In the genomic region with DNA sequence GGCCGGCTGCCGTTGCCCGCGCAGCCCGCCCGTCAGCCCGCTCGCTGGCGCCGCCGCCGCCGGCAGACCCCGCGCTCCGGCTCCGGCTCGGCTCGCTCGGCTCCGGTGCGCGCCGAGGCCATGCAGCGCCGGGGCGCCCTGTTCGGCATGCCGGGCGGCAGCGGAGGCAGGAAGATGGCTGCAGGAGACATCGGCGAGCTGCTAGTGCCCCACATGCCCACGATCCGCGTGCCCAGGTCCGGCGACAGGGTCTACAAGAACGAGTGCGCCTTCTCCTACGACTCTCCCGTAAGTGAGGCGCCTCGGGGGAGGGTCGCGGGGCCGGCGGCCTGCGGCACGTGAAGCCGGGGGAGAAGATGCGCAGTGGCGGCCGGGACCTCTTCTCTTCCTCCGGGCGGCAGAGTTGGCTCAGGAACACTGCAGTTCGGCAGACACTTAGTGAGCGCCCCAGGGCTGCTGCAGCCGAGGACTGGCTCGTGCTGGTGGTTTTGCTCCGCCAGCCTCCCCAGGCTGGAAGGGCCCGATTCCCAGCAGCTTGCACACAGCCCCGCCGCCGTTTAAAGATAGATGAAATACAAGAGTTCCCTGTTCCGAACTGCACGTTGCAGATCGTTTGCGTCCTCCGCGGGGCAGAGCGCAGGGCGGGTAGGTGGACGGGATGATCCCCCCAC, we compare ENCODE assay signal across 8 cellular contexts. TPM values are rescaled to one million over a fixed set of nuclear protein-coding genes. Genes with fewer than 3 reads are reported as not detected.
DNase-seq lines count a peak whose midpoint lies in the region; ATAC-seq and TF ChIP-seq lines count a peak whose summit lies in the region.

No MANE protein-coding gene starts in this region.

- no peaks in the 10 kb centered on the region for H3K9me3 Mint-ChIP-seq in endodermal cell
- no peaks in the 10 kb centered on the region for H3K9me3 Mint-ChIP-seq in mesothelial cell of epicardium

- peak overlapping the region; percentile 94 for H3K4me3 Mint-ChIP-seq in endodermal cell
- H3K4me3 Mint-ChIP-seq in mesothelial cell of epicardium, result peak overlapping the region; percentile 85

- H3K4me1 Mint-ChIP-seq in endodermal cell (peaks cover 22% of the 10 kb centered on the region), mesothelial cell of epicardium (peaks cover 23% of the 10 kb centered on the region)

- 0% methylated on average over 24 to 74 of the region's 74 CpGs for WGBS in endodermal cell (ENCODE audit: insufficient coverage in 1 of 2, insufficient read length in 1 of 2), 2 experiments

- peaks cover 14% of the 10 kb centered on the region for H3K36me3 ChIP-seq in endodermal cell (ENCODE audit: control insufficient read depth, insufficient read depth, low read length)

- H3K27me3 ChIP-seq in endodermal cell (ENCODE audit: control insufficient read depth, insufficient read depth, low read length, poor library complexity, severe bottlenecking), result no peaks in the 10 kb centered on the region

- H3K36me3 Mint-ChIP-seq in endodermal cell (ENCODE audit: low read depth) (peaks cover 8% of the 10 kb centered on the region), mesothelial cell of epicardium (no peaks in the 10 kb centered on the region)

- peaks cover 1% of the 10 kb centered on the region for H3K27me3 Mint-ChIP-seq in endodermal cell (ENCODE audit: insufficient read depth)
- no peaks in the 10 kb centered on the region for H3K27me3 Mint-ChIP-seq in mesothelial cell of epicardium (ENCODE audit: low read depth)

- no peaks in the 10 kb centered on the region for H3K4me1 ChIP-seq in endodermal cell (ENCODE audit: control insufficient read depth, insufficient read depth, low read length)

- H3K9ac ChIP-seq in endodermal cell (ENCODE audit: extremely low read depth, low read length, poor library complexity, severe bottlenecking), result peak overlapping the region; percentile 69

- H3K9me3 ChIP-seq in endodermal cell (ENCODE audit: control insufficient read depth, low read length), result no peaks in the 10 kb centered on the region

- TF ChIP-seq CTCF in endodermal cell (conservative IDR thresholded peaks at IDR 0.05) (no peak), mesothelial cell of epicardium (IDR thresholded peaks at IDR 0.05; ENCODE audit: unreplicated experiment) (no peak)

- peak overlapping the region; percentile 84 for H3K27ac ChIP-seq in endodermal cell (ENCODE audit: low read depth, low read length)

- peak overlapping the region; percentile 94 for H3K4me3 ChIP-seq in endodermal cell (ENCODE audit: low read length)

- peak; percentile 61 for ATAC-seq in GM19452 (IDR thresholded peaks at IDR 0.05; ENCODE audit: unreplicated experiment)
- peak; percentile 47 for ATAC-seq in HG03565 (IDR thresholded peaks at IDR 0.05; ENCODE audit: unreplicated experiment)

- peak overlapping the region; percentile 95 for H3K27ac Mint-ChIP-seq in endodermal cell
- H3K27ac Mint-ChIP-seq in mesothelial cell of epicardium, result peak overlapping the region; percentile 88

- DNase-seq in COLO668 (lab: John Stamatoyannopoulos, UW; ENCODE audit: unreplicated experiment), result peak; percentile 69
- peak; percentile 42 for DNase-seq in NCI-H82 treated with DMSO at 0.1 percent for 48 hours (lab: John Stamatoyannopoulos, UW; ENCODE audit: unreplicated experiment)
- DNase-seq in activated CD8-positive, alpha-beta memory T cell treated with anti-CD3 and anti-CD28 coated beads, Interleukin-2, amount 50 U/mL, for 24 hours (ENCODE audit: extremely low read depth), result peak; percentile 8
- peak; percentile 89 for DNase-seq in endodermal cell
- peak; percentile 49 to 81 for DNase-seq in mesothelial cell of epicardium (ENCODE audit: low spot score in 2 of 2, unreplicated experiment in 2 of 2)
- peak; percentile 30 to 41 for DNase-seq in stimulated activated CD8-positive, alpha-beta memory T cell treated with anti-CD3 and anti-CD28 coated beads, Interleukin-15, amount 100 ng/mL, for 4 hours (ENCODE audit: low read depth in 2 of 2)

RNA-seq across cellular contexts. Expression of gene USP13, which starts 0.4 kb away (rescaled TPM):
- total RNA-seq in endodermal cell (10 to 100 TPM; 24.7 to 25.5 TPM), mesothelial cell of epicardium (10.3 to 11.3 TPM (median 10.6 TPM) in 3 replicates)
- 22.2 TPM for polyA plus RNA-seq in endodermal cell (2013, experiment 1 of 2)
- 19.5 TPM for polyA plus RNA-seq in endodermal cell (2013, experiment 2 of 2)

RNA-seq across cellular contexts. Expression of gene NDUFB5, which starts 48.6 kb away (rescaled TPM):
- 100 to 1,000 TPM; 103 to 116 TPM for total RNA-seq in endodermal cell
- 130 TPM for polyA plus RNA-seq in endodermal cell (2013, experiment 1 of 2)
- polyA plus RNA-seq in endodermal cell (2013, experiment 2 of 2), result 121 TPM
- 63.8 to 67.5 TPM (median 66.9 TPM) in 3 replicates for total RNA-seq in mesothelial cell of epicardium

RNA-seq across cellular contexts. Expression of gene MRPL47, which starts 48.8 kb away (rescaled TPM):
- total RNA-seq in endodermal cell (10 to 100 TPM; 63.8 to 74.8 TPM), mesothelial cell of epicardium (31.1 to 33.0 TPM (median 32.7 TPM) in 3 replicates)
- 72.0 TPM for polyA plus RNA-seq in endodermal cell (2013, experiment 1 of 2)
- polyA plus RNA-seq in endodermal cell (2013, experiment 2 of 2), result 64.4 TPM

Comparison
In these comparisons a context has a peak if more than half of its experiments do, and no peak if none do; other contexts are left out.
1. Peak in every context shown above with its lines: DNase-seq, ATAC-seq, H3K4me3 ChIP-seq and H3K27ac ChIP-seq.
2. DNase-seq: peak in every context shown above with its lines; median percentile 89 in endodermal cell; 69 in COLO668; 65 in mesothelial cell of epicardium; 42 in NCI-H82 treated with DMSO at 0.1 percent for 48 hours; 36 in stimulated activated CD8-positive, alpha-beta memory T cell treated with anti-CD3 and anti-CD28 coated beads, Interleukin-15, amount 100 ng/mL, for 4 hours; 8 in activated CD8-positive, alpha-beta memory T cell treated with anti-CD3 and anti-CD28 coated beads, Interleukin-2, amount 50 U/mL, for 24 hours.